In genomic region chr15:88257311-88257901, GRCh38 we compare ENCODE assay signal across 8 cellular contexts. TPM values are rescaled to one million over a fixed set of nuclear protein-coding genes. Genes with fewer than 3 reads are reported as not detected.
DNase-seq lines count a peak whose midpoint lies in the region; ATAC-seq lines count a peak whose summit lies in the region.

No MANE protein-coding gene starts in this region.

- intact Hi-C loops in activated T-helper 2 cell treated with anti-CD3 and anti-CD28 coated beads, Interferon-gamma antibody, Interleukin-2, Interleukin-4, amounts not matched to agents 10 μg/mL and 5 μg/mL and 100 μg/mL, durations not matched to agents 14 hours and 24 hours and 36 hours (cut with micrococcal nuclease), result no loop called here

- peak overlapping the region; percentile 76 for H3K4me3 ChIP-seq in iPS-18c (ENCODE audit: insufficient read depth, low read depth, low read length)

- no peak for ATAC-seq in GM19397 (IDR thresholded peaks at IDR 0.05; ENCODE audit: unreplicated experiment)
- no peak for ATAC-seq in HG02870 (IDR thresholded peaks at IDR 0.05; ENCODE audit: unreplicated experiment)

- peaks cover 68% of the 10 kb centered on the region for H3K27me3 Mint-ChIP-seq in activated T-helper 2 cell treated with anti-CD3 and anti-CD28 coated beads, Interferon-gamma antibody, Interleukin-2, Interleukin-4, amounts not matched to agents 10 μg/mL and 5 μg/mL and 100 μg/mL, durations not matched to agents 14 hours and 24 hours and 36 hours (ENCODE audit: low read depth)
- peaks cover 72% of the 10 kb centered on the region for H3K27me3 Mint-ChIP-seq in stimulated activated naive CD8-positive, alpha-beta T cell treated with anti-CD3 and anti-CD28 coated beads, Interleukin-15, Interleukin-2, amounts not matched to agents 100 ng/mL and 50 ng/mL, for 24 hours

- DNase-seq in NCI-H1694 treated with DMSO at 0.1 percent for 48 hours (lab: John Stamatoyannopoulos, UW) (peak; percentile 24), NCI-H1694 (lab: John Stamatoyannopoulos, UW) (no peak), SHP77 treated with DMSO at 0.1 percent for 48 hours (lab: John Stamatoyannopoulos, UW) (no peak)
- DNase-seq in activated T-helper 2 cell treated with anti-CD3 and anti-CD28 coated beads, Interferon-gamma antibody, Interleukin-2, Interleukin-4, amounts not matched to agents 10 μg/mL and 5 μg/mL and 100 μg/mL, durations not matched to agents 14 hours and 24 hours and 36 hours (ENCODE audit: low spot score), result no peak

- peak overlapping the region; percentile 76 for H3K4me3 Mint-ChIP-seq in activated T-helper 2 cell treated with anti-CD3 and anti-CD28 coated beads, Interferon-gamma antibody, Interleukin-2, Interleukin-4, amounts not matched to agents 10 μg/mL and 5 μg/mL and 100 μg/mL, durations not matched to agents 14 hours and 24 hours and 36 hours (ENCODE audit: low read depth)
- H3K4me3 Mint-ChIP-seq in stimulated activated naive CD8-positive, alpha-beta T cell treated with anti-CD3 and anti-CD28 coated beads, Interleukin-15, Interleukin-2, amounts not matched to agents 100 ng/mL and 50 ng/mL, for 24 hours, result peak overlapping the region; percentile 73

- H3K27ac Mint-ChIP-seq in activated T-helper 2 cell treated with anti-CD3 and anti-CD28 coated beads, Interferon-gamma antibody, Interleukin-2, Interleukin-4, amounts not matched to agents 10 μg/mL and 5 μg/mL and 100 μg/mL, durations not matched to agents 14 hours and 24 hours and 36 hours, result no peak overlapping the region
- H3K27ac Mint-ChIP-seq in stimulated activated naive CD8-positive, alpha-beta T cell treated with anti-CD3 and anti-CD28 coated beads, Interleukin-15, Interleukin-2, amounts not matched to agents 100 ng/mL and 50 ng/mL, for 24 hours, result no peak overlapping the region

- no peaks in the 10 kb centered on the region for H3K36me3 Mint-ChIP-seq in activated T-helper 2 cell treated with anti-CD3 and anti-CD28 coated beads, Interferon-gamma antibody, Interleukin-2, Interleukin-4, amounts not matched to agents 10 μg/mL and 5 μg/mL and 100 μg/mL, durations not matched to agents 14 hours and 24 hours and 36 hours (ENCODE audit: low read depth)
- no peaks in the 10 kb centered on the region for H3K36me3 Mint-ChIP-seq in stimulated activated naive CD8-positive, alpha-beta T cell treated with anti-CD3 and anti-CD28 coated beads, Interleukin-15, Interleukin-2, amounts not matched to agents 100 ng/mL and 50 ng/mL, for 24 hours (ENCODE audit: low read depth)

- peaks cover 12% of the 10 kb centered on the region for H3K4me1 Mint-ChIP-seq in activated T-helper 2 cell treated with anti-CD3 and anti-CD28 coated beads, Interferon-gamma antibody, Interleukin-2, Interleukin-4, amounts not matched to agents 10 μg/mL and 5 μg/mL and 100 μg/mL, durations not matched to agents 14 hours and 24 hours and 36 hours (ENCODE audit: low read depth)
- H3K4me1 Mint-ChIP-seq in stimulated activated naive CD8-positive, alpha-beta T cell treated with anti-CD3 and anti-CD28 coated beads, Interleukin-15, Interleukin-2, amounts not matched to agents 100 ng/mL and 50 ng/mL, for 24 hours (ENCODE audit: low read depth), result peaks cover 29% of the 10 kb centered on the region

- no peaks in the 10 kb centered on the region for H3K9me3 ChIP-seq in iPS-18c (ENCODE audit: control insufficient read depth, insufficient read depth, low read length)

- H3K9me3 Mint-ChIP-seq in activated T-helper 2 cell treated with anti-CD3 and anti-CD28 coated beads, Interferon-gamma antibody, Interleukin-2, Interleukin-4, amounts not matched to agents 10 μg/mL and 5 μg/mL and 100 μg/mL, durations not matched to agents 14 hours and 24 hours and 36 hours, result no peaks in the 10 kb centered on the region
- no peaks in the 10 kb centered on the region for H3K9me3 Mint-ChIP-seq in stimulated activated naive CD8-positive, alpha-beta T cell treated with anti-CD3 and anti-CD28 coated beads, Interleukin-15, Interleukin-2, amounts not matched to agents 100 ng/mL and 50 ng/mL, for 24 hours

RNA-seq across cellular contexts. Expression of gene NTRK3, which starts 0.9 kb away (rescaled TPM):
- 0.51 and 0.73 TPM in 2 replicates for total RNA-seq in activated T-helper 2 cell treated with anti-CD3 and anti-CD28 coated beads, Interferon-gamma antibody, Interleukin-2, Interleukin-4, amounts not matched to agents 10 μg/mL and 5 μg/mL and 100 μg/mL, durations not matched to agents 14 hours and 24 hours and 36 hours
